Comparison of ENCODE assay signal across 18 cellular contexts in genomic region chr2:42353792-42354429, GRCh38. TPM values are rescaled to one million over a fixed set of nuclear protein-coding genes. Genes with fewer than 3 reads are reported as not detected.
DNase-seq lines count a peak whose midpoint lies in the region; ATAC-seq, FAIRE-seq and TF ChIP-seq lines count a peak whose summit lies in the region.
"Had no signal": no experiment of that assay in that cellular context is flagged by ENCODE, and none has a peak within 500 bp of the region (broad histone marks: within the 10 kb centered on the region; RNA-seq: fewer than 3 reads in every experiment).

No MANE protein-coding gene starts in this region.

- peaks cover 3% of the 10 kb centered on the region for H3K4me1 ChIP-seq in cardiac muscle cell (ENCODE audit: low read depth)
- H3K4me1 ChIP-seq in heart right ventricle = peaks cover 4 to 40% (median 24%) of the 10 kb centered on the region in 9 donors
- H3K4me1 ChIP-seq: prostate gland had no signal

- H3K36me3 ChIP-seq in cardiac muscle cell (no peaks in the 10 kb centered on the region), heart right ventricle (peaks cover 0 to 45% (median 26%) of the 10 kb centered on the region in 9 donors)
- H3K36me3 ChIP-seq: prostate gland had no signal

- H3K9me3 ChIP-seq in cardiac muscle cell (ENCODE audit: low read depth) (no peaks in the 10 kb centered on the region), heart right ventricle (no peaks in the 10 kb centered on the region)
- H3K9me3 ChIP-seq: prostate gland had no signal

- intact Hi-C loops in heart right ventricle (cut with DNase I) = no loop called here

- DNase-seq in cardiac muscle cell (ENCODE audit: low read depth in 1 of 2, low spot score in 1 of 2) = no peak
- DNase-seq in heart right ventricle = no peak
- peak; percentile 29 for DNase-seq in fibroblast of villous mesenchyme (ENCODE audit: low read depth)
- no peak for DNase-seq in stimulated activated naive CD8-positive, alpha-beta T cell treated with anti-CD3 and anti-CD28 coated beads, Interleukin-15, Interleukin-2, amounts not matched to agents 100 U/mL and 50 U/mL, for 24 hours
- no peak for DNase-seq in NCI-H2227 (lab: John Stamatoyannopoulos, UW; ENCODE audit: unreplicated experiment)
- no peak for DNase-seq in GM19239 (ENCODE audit: insufficient read length, low spot score)
- no peak for DNase-seq in NCI-H345 treated with DMSO at 0.1 percent for 48 hours (lab: John Stamatoyannopoulos, UW; ENCODE audit: unreplicated experiment)
- DNase-seq: activated effector memory CD4-positive, alpha-beta T cell treated with anti-CD3 and anti-CD28 coated beads, Interleukin-2, amount 50 U/mL, for 16 hours; COR-L47; hypothalamus; kidney; mesenchymal stem cell; NCI-H526 had no signal

- H3K4me3 Mint-ChIP-seq in activated T-helper 17 cell treated with anti-CD3 and anti-CD28 coated beads, Interleukin-2, amount 50 U/mL, for 72 hours = peak overlapping the region; percentile 14

- H3K36me3 Mint-ChIP-seq in activated T-helper 17 cell treated with anti-CD3 and anti-CD28 coated beads, Interleukin-2, amount 50 U/mL, for 72 hours (ENCODE audit: low read depth) = peaks cover 71% of the 10 kb centered on the region

- H3K27me3 Mint-ChIP-seq in activated T-helper 17 cell treated with anti-CD3 and anti-CD28 coated beads, Interleukin-2, amount 50 U/mL, for 72 hours = no peaks in the 10 kb centered on the region
- H3K27me3 Mint-ChIP-seq: type B pancreatic cell had no signal

- no peak for FAIRE-seq in GM19239 (lab: Jason Lieb, UNC)
- FAIRE-seq: colon, H1, kidney had no signal

- H3K27ac ChIP-seq in cardiac muscle cell = peak overlapping the region; percentile 79
- H3K27ac ChIP-seq in heart right ventricle = no peak overlapping the region
- H3K27ac ChIP-seq: prostate gland had no signal

- H3K4me3 ChIP-seq in cardiac muscle cell = no peak overlapping the region
- no peak overlapping the region for H3K4me3 ChIP-seq in heart right ventricle
- H3K4me3 ChIP-seq in fibroblast of villous mesenchyme (ENCODE audit: low read depth, low read length) = no peak overlapping the region
- H3K4me3 ChIP-seq: prostate gland had no signal

- no peak for ATAC-seq in heart right ventricle
- ATAC-seq in activated T-helper 17 cell treated with anti-CD3 and anti-CD28 coated beads, Interleukin-2, amount 50 U/mL, for 72 hours (replicated peaks) = peak; percentile 85
- ATAC-seq in stimulated activated naive CD8-positive, alpha-beta T cell treated with anti-CD3 and anti-CD28 coated beads, Interleukin-15, Interleukin-2, amounts not matched to agents 100 U/mL and 50 U/mL, for 24 hours = peak; percentile 66

- no peak for TF ChIP-seq CTCF in cardiac muscle cell (IDR thresholded peaks at IDR 0.05; ENCODE audit: low read depth, low read length)
- no peak for TF ChIP-seq CTCF in heart right ventricle (IDR thresholded peaks at IDR 0.05)
- no peak for TF ChIP-seq CTCF in fibroblast of villous mesenchyme (IDR thresholded peaks at IDR 0.05; ENCODE audit: insufficient read depth, low read depth, low read length)

- peak overlapping the region; percentile 66 for H3K27ac Mint-ChIP-seq in activated T-helper 17 cell treated with anti-CD3 and anti-CD28 coated beads, Interleukin-2, amount 50 U/mL, for 72 hours

- 84 to 85% methylated on average over 5 of the region's 5 CpGs for WGBS in heart right ventricle, 2 donors

- H3K27me3 ChIP-seq in cardiac muscle cell (no peaks in the 10 kb centered on the region), heart right ventricle (no peaks in the 10 kb centered on the region)

- H3K9me3 Mint-ChIP-seq in activated T-helper 17 cell treated with anti-CD3 and anti-CD28 coated beads, Interleukin-2, amount 50 U/mL, for 72 hours = no peaks in the 10 kb centered on the region
- H3K9me3 Mint-ChIP-seq: type B pancreatic cell had no signal

- peaks cover 37% of the 10 kb centered on the region for H3K4me1 Mint-ChIP-seq in activated T-helper 17 cell treated with anti-CD3 and anti-CD28 coated beads, Interleukin-2, amount 50 U/mL, for 72 hours

RNA-seq across cellular contexts. Expression of gene COX7A2L, which starts 7.1 kb away (rescaled TPM):
- total RNA-seq in cardiac muscle cell (152 and 160 TPM in 2 replicates), heart right ventricle (100 to 1,000 TPM in 9 of 10 donors, 10 to 100 TPM in 1; 93.9 to 141 (median 107) TPM), fibroblast of villous mesenchyme (174 and 189 TPM in 2 replicates)
- polyA plus RNA-seq in cardiac muscle cell (187 and 197 TPM in 2 replicates), heart right ventricle (10 to 100 TPM; 36.4 to 97.8 TPM)
- total RNA-seq in activated T-helper 17 cell treated with anti-CD3 and anti-CD28 coated beads, Interleukin-2, amount 50 U/mL, for 72 hours = 10 to 100 TPM; 60.7 to 94.8 TPM

Comparison
In these comparisons a context has a peak if more than half of its experiments do, and no peak if none do; other contexts are left out.
1. ATAC-seq: peak in activated T-helper 17 cell treated with anti-CD3 and anti-CD28 coated beads, Interleukin-2, amount 50 U/mL, for 72 hours (single experiment) and stimulated activated naive CD8-positive, alpha-beta T cell treated with anti-CD3 and anti-CD28 coated beads, Interleukin-15, Interleukin-2, amounts not matched to agents 100 U/mL and 50 U/mL, for 24 hours (single experiment); none in heart right ventricle (0 of 8).